ENCODE assay signal across 5 cellular contexts in genomic region chr5:176757569-176757968, GRCh38. TPM values are rescaled to one million over a fixed set of nuclear protein-coding genes. Genes with fewer than 3 reads are reported as not detected.
"Had no signal": no experiment of that assay in that cellular context is flagged by ENCODE, and none has a peak within 500 bp of the region (broad histone marks: within the 10 kb centered on the region; RNA-seq: fewer than 3 reads in every experiment).

No MANE protein-coding gene starts in this region.

RNA-seq across cellular contexts. Expression of gene UNC5A, which starts 52.8 kb away (rescaled TPM):
- total RNA-seq: OCI-LY7, RPMI7951, SJSA1, SK-MEL-5, T-cell had no signal
